ENCODE assay signal across 28 cellular contexts in genomic region chr1:222919478-222919865, GRCh38.
DNase-seq lines count a peak whose midpoint lies in the region; ATAC-seq, FAIRE-seq and TF ChIP-seq lines count a peak whose summit lies in the region.
"Had no signal": no experiment of that assay in that cellular context is flagged by ENCODE, and none has a peak within 500 bp of the region (broad histone marks: within the 10 kb centered on the region; RNA-seq: fewer than 3 reads in every experiment).

No MANE protein-coding gene starts in this region.

- H3K4me1 ChIP-seq in SK-N-SH (ENCODE audit: control insufficient read depth in 1 of 2, insufficient read depth in 2 of 2, low read depth in 1 of 2, low read length in 1 of 2): peaks cover 5 to 6% of the 10 kb centered on the region in 2 experiments; a peak in 2 of 4 replicates
- peaks cover 14% of the 10 kb centered on the region for H3K4me1 ChIP-seq in keratinocyte (ENCODE audit: control insufficient read depth, extremely low read depth, insufficient read depth, low read length)
- H3K4me1 ChIP-seq: lower lobe of right lung had no signal

- POLR2A ChIA-PET in SK-N-SH (lab: Yijun Ruan, JAX): no interaction called here

- H3K9me2 ChIP-seq in SK-N-SH: no peaks in the 10 kb centered on the region

- peaks cover 8% of the 10 kb centered on the region for H3F3A ChIP-seq in SK-N-SH (replicated peaks; ENCODE audit: insufficient read depth)

- H3K9ac ChIP-seq in SK-N-SH (no peak overlapping the region), keratinocyte (ENCODE audit: control insufficient read depth, extremely low read depth, insufficient read depth, low read length) (peak overlapping the region; percentile 59)

- no peaks in the 10 kb centered on the region for H3K9me1 ChIP-seq in keratinocyte (ENCODE audit: control insufficient read depth, extremely low read depth, insufficient read depth, low read length)

- TF ChIP-seq CTCF in SK-N-SH (IDR thresholded peaks at IDR 0.05) (no peak), keratinocyte (optimal IDR thresholded peaks at IDR 0.05 in 1 of 3, IDR thresholded peaks at IDR 0.05 in 1 of 3, conservative IDR thresholded peaks at IDR 0.05 in 1 of 3; ENCODE audit: extremely low read depth in 1 of 3, insufficient read depth in 2 of 3, low read length in 3 of 3) (no peak)

- H3K4me3 ChIP-seq in SK-N-SH (ENCODE audit: low read depth in 2 of 2, low read length in 1 of 2): no peak overlapping the region
- H3K4me3 ChIP-seq in keratinocyte (ENCODE audit: control insufficient read depth in 2 of 3, extremely low read depth in 1 of 3, insufficient read depth in 2 of 3, low read depth in 1 of 3, low read length in 3 of 3): peak overlapping the region in 2 of 3 experiments; percentile 39 to 47
- H3K4me3 ChIP-seq: heart left ventricle, lower lobe of right lung, skin epidermis had no signal

- no peak for FAIRE-seq in keratinocyte (lab: Jason Lieb, UNC)
- FAIRE-seq: bronchial epithelial cell, endothelial cell of umbilical vein had no signal

- H3K27ac ChIP-seq in SK-N-SH (ENCODE audit: low read depth in 2 of 2, low read length in 1 of 2): peak overlapping the region in 1 of 2 experiments; percentile 34; a peak in 1 of 4 replicates
- peak overlapping the region; percentile 53 for H3K27ac ChIP-seq in keratinocyte (ENCODE audit: control insufficient read depth, insufficient read depth, low read length)
- H3K27ac ChIP-seq: heart left ventricle, lower lobe of right lung, VCaP had no signal

- H3K79me2 ChIP-seq in SK-N-SH (ENCODE audit: insufficient read depth): no peaks in the 10 kb centered on the region
- no peaks in the 10 kb centered on the region for H3K79me2 ChIP-seq in keratinocyte (ENCODE audit: control insufficient read depth, insufficient read depth, low read length)

- no peak for TF ChIP-seq EP300 in SK-N-SH (IDR thresholded peaks at IDR 0.05; ENCODE audit: borderline replicate concordance in 1 of 2, low read depth in 1 of 2, low read length in 1 of 2)

- H3K4me2 ChIP-seq in SK-N-SH (no peak overlapping the region), keratinocyte (ENCODE audit: control insufficient read depth, extremely low read depth, insufficient read depth, low read depth, low read length) (peak overlapping the region; percentile 66)

- no peaks in the 10 kb centered on the region for H3K9me3 ChIP-seq in SK-N-SH
- peaks cover 4% of the 10 kb centered on the region for H3K9me3 ChIP-seq in keratinocyte (ENCODE audit: control insufficient read depth, low read depth, low read length)
- H3K9me3 ChIP-seq: lower lobe of right lung had no signal

- H3K36me3 ChIP-seq in SK-N-SH (replicated peaks in 1 of 2; ENCODE audit: control insufficient read depth in 1 of 2, insufficient read depth in 2 of 2, low read length in 1 of 2) (no peaks in the 10 kb centered on the region), keratinocyte (ENCODE audit: control insufficient read depth in 2 of 2, extremely low read depth in 1 of 2, insufficient read depth in 2 of 2, low read length in 2 of 2) (no peaks in the 10 kb centered on the region)
- H3K36me3 ChIP-seq: heart left ventricle, lower lobe of right lung had no signal

- CTCF ChIA-PET in SK-N-SH (lab: Yijun Ruan, JAX): no interaction called here

- TF ChIP-seq RAD21 in SK-N-SH (IDR thresholded peaks at IDR 0.05; ENCODE audit: low read length): no peak

- WGBS in SK-N-SH (ENCODE audit: low lambda C conversion rate): 92% methylated on average over 5 of the region's 5 CpGs

- dilution Hi-C loops in keratinocyte (cut with MboI; ENCODE audit: extremely low pct_ligation_motif_present, low sequenced_read_pairs): no loop called here

- DNase-seq in SK-N-SH (no peak), dedifferentiated amniotic fluid mesenchymal stem cell (ENCODE audit: extremely low spot score) (peak; percentile 45), keratinocyte (ENCODE audit: low read depth, low spot score) (no peak), GM19240 (ENCODE audit: insufficient read length, low spot score) (no peak), COR-L47 (lab: John Stamatoyannopoulos, UW) (no peak), OCI-M2 (lab: John Stamatoyannopoulos, UW; ENCODE audit: unreplicated experiment) (no peak)
- DNase-seq: 8988T; activated CD4-positive, alpha-beta T cell treated with anti-CD3 and anti-CD28 coated beads for 4 hours; activated naive CD4-positive, alpha-beta T cell treated with anti-CD3 and anti-CD28 coated beads, Interleukin-2, amount 50 U/mL, for 16 hours; activated T-cell treated with anti-CD3 and anti-CD28 coated beads for 4 hours; amygdala; Calu3; H9; heart left ventricle; lower lobe of right lung; NCI-H1048; NCI-H82; nephron progenitor cell; retina; stimulated activated CD4-positive, alpha-beta T cell treated with anti-CD3 and anti-CD28 coated beads, Interleukin-1b, Interleukin-23, amount 100 ng/mL, for 48 hours; stimulated activated naive CD8-positive, alpha-beta T cell treated with anti-CD3 and anti-CD28 coated beads, Interleukin-15, Interleukin-2, amounts not matched to agents 100 U/mL and 50 U/mL, for 24 hours; T1000 had no signal

- H2AFZ ChIP-seq in SK-N-SH (ENCODE audit: low read depth) (no peak overlapping the region), keratinocyte (ENCODE audit: control insufficient read depth, low read length) (peak overlapping the region; percentile 88)

- H3K27me3 ChIP-seq in SK-N-SH (ENCODE audit: insufficient read depth) (no peaks in the 10 kb centered on the region), keratinocyte (ENCODE audit: control insufficient read depth, extremely low read depth, insufficient read depth, low read length) (no peaks in the 10 kb centered on the region)
- H3K27me3 ChIP-seq: heart left ventricle had no signal

- H4K20me1 ChIP-seq in SK-N-SH (ENCODE audit: insufficient read depth) (no peaks in the 10 kb centered on the region), keratinocyte (ENCODE audit: control insufficient read depth, extremely low read depth, insufficient read depth, low read length) (no peaks in the 10 kb centered on the region)

- peak; percentile 24; the same call in 2 of the 3 replicates for ATAC-seq in SK-N-SH treated with all-trans-retinoic acid at 6 μM for 48 hours
- ATAC-seq in HG03097 (IDR thresholded peaks at IDR 0.05; ENCODE audit: low FRiP score, unreplicated experiment): no peak
- ATAC-seq: heart left ventricle; lower lobe of right lung; stimulated activated naive CD8-positive, alpha-beta T cell treated with anti-CD3 and anti-CD28 coated beads, Interleukin-15, Interleukin-2, amounts not matched to agents 100 U/mL and 50 U/mL, for 24 hours had no signal

TF ChIP-seq in SK-N-SH treated with all-trans-retinoic acid at 6 μM for 48 hours, 23 proteins besides CTCF, POLR2A, EP300 and RAD21 (continues in another document):
- TF ChIP-seq BACH2 (CRISPR knock-in tag; IDR thresholded peaks at IDR 0.05; ENCODE audit: borderline replicate concordance): no peak
- TF ChIP-seq ZNF8 (CRISPR knock-in tag; IDR thresholded peaks at IDR 0.05): no peak
- TF ChIP-seq ESRRG (CRISPR knock-in tag; IDR thresholded peaks at IDR 0.05): no peak
- no peak for TF ChIP-seq POU6F1 (CRISPR knock-in tag; IDR thresholded peaks at IDR 0.05; ENCODE audit: borderline replicate concordance, low read depth)

TF ChIP-seq in SK-N-SH, 30 proteins besides CTCF, POLR2A, EP300 and RAD21 (continues in another document):
- TF ChIP-seq GATA2 (CRISPR knock-in tag; IDR thresholded peaks at IDR 0.05) (no peak), IRF3 (IDR thresholded peaks at IDR 0.05; ENCODE audit: low read depth, low read length) (no peak), SIN3A (IDR thresholded peaks at IDR 0.05; ENCODE audit: borderline replicate concordance, low read depth, low read length) (no peak), GABPA (IDR thresholded peaks at IDR 0.05; ENCODE audit: low read depth) (no peak), ZBTB33 (IDR thresholded peaks at IDR 0.05; ENCODE audit: borderline replicate concordance, low read depth) (no peak), USF1 (IDR thresholded peaks at IDR 0.05; ENCODE audit: borderline replicate concordance, low read depth) (no peak), USF2 (IDR thresholded peaks at IDR 0.05; ENCODE audit: borderline replicate concordance, low read depth, low read length) (no peak)

Comparison
In these comparisons a context has a peak if more than half of its experiments do, and no peak if none do; other contexts are left out.
1. H3K4me3 ChIP-seq: peak in keratinocyte (2 of 3); none in SK-N-SH (0 of 2).